19 cellular contexts compared by ENCODE assay signal in the genomic region with DNA sequence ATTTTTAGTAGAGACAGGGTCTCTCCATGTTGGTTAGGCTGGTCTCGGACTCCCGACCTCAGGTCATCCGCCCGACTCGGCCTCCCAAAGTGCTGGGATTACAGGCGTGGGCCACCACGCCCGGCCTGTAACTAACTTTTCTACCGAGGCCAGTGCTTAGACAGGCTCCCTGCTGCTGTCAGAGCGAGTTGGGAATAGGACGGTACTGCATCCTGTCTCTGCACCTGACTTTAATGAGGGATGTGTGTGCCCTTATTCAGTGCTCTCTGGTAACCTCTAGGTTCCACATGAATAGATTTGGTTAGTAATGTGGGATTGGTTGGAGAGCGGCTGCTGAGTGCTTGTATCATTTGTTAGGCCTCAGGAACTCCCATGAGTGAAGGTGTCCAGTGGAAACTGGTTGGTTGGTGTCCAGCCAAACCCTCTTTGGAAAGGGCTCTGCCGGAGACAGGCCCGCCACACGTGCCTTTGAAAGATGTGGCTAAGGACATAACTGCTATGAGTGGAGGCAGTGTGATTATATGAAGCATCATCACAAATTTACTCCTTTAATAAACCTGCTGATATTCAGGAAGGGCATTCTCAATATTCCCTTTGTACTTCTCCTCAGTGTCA. TPM values are rescaled to one million over a fixed set of nuclear protein-coding genes. Genes with fewer than 3 reads are reported as not detected.
A peak's percentile ranks its signal among the peaks of the same experiment; 100 is the strongest.
DNase-seq lines count a peak whose midpoint lies in the region; ATAC-seq, FAIRE-seq and TF ChIP-seq lines count a peak whose summit lies in the region.
"Had no signal": no experiment of that assay in that cellular context is flagged by ENCODE, and none has a peak within 500 bp of the region (broad histone marks: within the 10 kb centered on the region; RNA-seq: fewer than 3 reads in every experiment).

No MANE protein-coding gene starts in this region.

- no peak overlapping the region for H3K4me3 ChIP-seq in OCI-LY1 (ENCODE audit: low read depth, low read length, poor library complexity, severe bottlenecking)
- H3K4me3 ChIP-seq in K562 = no peak overlapping the region
- no peak overlapping the region for H3K4me3 ChIP-seq in gastrocnemius medialis
- H3K4me3 ChIP-seq: GM12878, MG63 had no signal

- H3K36me3 ChIP-seq in OCI-LY1 (ENCODE audit: insufficient read depth, low read length) = no peaks in the 10 kb centered on the region
- H3K36me3 ChIP-seq in K562 (ENCODE audit: control insufficient read depth, insufficient read depth, low read length) = no peaks in the 10 kb centered on the region
- H3K36me3 ChIP-seq in gastrocnemius medialis = peaks cover 0 to 40% of the 10 kb centered on the region in 2 donors
- H3K36me3 ChIP-seq: BE2C, MG63 had no signal

- H3K9me2 ChIP-seq in OCI-LY1 (ENCODE audit: low read depth, low read length) = no peaks in the 10 kb centered on the region

- H3K27me3 ChIP-seq in OCI-LY1 (ENCODE audit: insufficient read depth, low read length) (no peaks in the 10 kb centered on the region), K562 (ENCODE audit: control insufficient read depth in 2 of 2, insufficient read depth in 2 of 2, low read length in 2 of 2) (no peaks in the 10 kb centered on the region), gastrocnemius medialis (no peaks in the 10 kb centered on the region)
- H3K27me3 ChIP-seq: BE2C, MG63 had no signal

- H3K4me2 ChIP-seq in OCI-LY1 (ENCODE audit: low read length) = no peak overlapping the region
- no peak overlapping the region for H3K4me2 ChIP-seq in K562 (ENCODE audit: insufficient read depth, low read length)

- BruUV-seq in K562 (replicated peaks; lab: Mats Ljungman, UMichigan) = no TSS peak

- no peak for TF ChIP-seq EP300 in K562 (IDR thresholded peaks at IDR 0.05; ENCODE audit: low read length)

- 77% methylated on average over 15 of the region's 15 CpGs for WGBS in K562 (ENCODE audit: insufficient coverage, low coverage, missing lambda C conversion rate)

- intact Hi-C loops in K562 (cut with micrococcal nuclease) (no loop called here), left ventricle myocardium superior (cut with micrococcal nuclease) (loop anchor here (10.0 kb wide), 1 partner anchor 62 kb away; a partner anchor contains a TSS), gastrocnemius medialis (cut with DNase I; ENCODE audit: low total_unique reads) (no loop called here)

- in situ Hi-C loops in K562 (cut with MboI) = no loop called here
- in situ Hi-C loops in gastrocnemius medialis (cut with MboI; ENCODE audit: low sequenced_read_pairs in 4 of 4) = no loop called here

- POLR2A ChIA-PET in K562 (lab: Yijun Ruan, JAX) = interaction anchor here (1.2 to 1.7 kb wide), 2 partner anchors 34 to 476 kb away, joined by 3 to 4 read pairs; no protein-coding TSS in a partner anchor

- no peak overlapping the region for H2AFZ ChIP-seq in OCI-LY1 (ENCODE audit: low read length)
- H2AFZ ChIP-seq in K562 (ENCODE audit: low read depth, low read length) = no peak overlapping the region; the same call in 1 of the 2 replicates

- no peaks in the 10 kb centered on the region for H3K79me2 ChIP-seq in OCI-LY1 (ENCODE audit: insufficient read depth, low read length)
- no peaks in the 10 kb centered on the region for H3K79me2 ChIP-seq in K562 (ENCODE audit: control insufficient read depth, insufficient read depth, low read length)

- no peak overlapping the region for H3K9ac ChIP-seq in OCI-LY1 (ENCODE audit: low read length)
- no peak overlapping the region for H3K9ac ChIP-seq in K562 (ENCODE audit: insufficient read depth in 1 of 2, low read depth in 2 of 2, low read length in 2 of 2)

- CTCF ChIA-PET in K562 (lab: Yijun Ruan, JAX; ENCODE audit: low intra/inter-chr PET ratio) = no interaction called here

- no peaks in the 10 kb centered on the region for H3F3A ChIP-seq in OCI-LY1 (ENCODE audit: insufficient read depth, low read length)

- FAIRE-seq in K562 (lab: Jason Lieb, UNC) = no peak
- FAIRE-seq: GM12878, H1 had no signal

- H3K9me1 ChIP-seq in K562 (ENCODE audit: control insufficient read depth, insufficient read depth, low read length) = no peaks in the 10 kb centered on the region

- DNase-seq in K562 (ENCODE audit: extremely low read depth in 1 of 4, low spot score in 3 of 4) (no peak), left ventricle myocardium superior (peak; percentile 42), gastrocnemius medialis (no peak), GM19240 (ENCODE audit: insufficient read length, low spot score) (no peak), NCI-H524 treated with DMSO at 0.1 percent for 48 hours (lab: John Stamatoyannopoulos, UW) (no peak)
- DNase-seq: BE2C, DMS79, MG63, NCI-H1417, NCI-H1694 treated with DMSO at 0.1 percent for 48 hours, NCI-H2081 treated with DMSO at 0.1 percent for 48 hours, NCI-H2171 treated with DMSO at 0.1 percent for 48 hours, NCI-H526, SHP77 had no signal

- H3K9me3 ChIP-seq in OCI-LY1 (ENCODE audit: low read length) (no peaks in the 10 kb centered on the region), K562 (replicated peaks; ENCODE audit: control insufficient read depth, insufficient read depth, low read depth, low read length) (no peaks in the 10 kb centered on the region), gastrocnemius medialis (no peaks in the 10 kb centered on the region)
- H3K9me3 ChIP-seq: BE2C, MG63 had no signal

- H3K4me1 ChIP-seq in OCI-LY1 (ENCODE audit: insufficient read depth, low read length, severe bottlenecking) = peaks cover 49% of the 10 kb centered on the region
- peaks cover 2 to 15% of the 10 kb centered on the region in 2 experiments; a peak in 3 of 5 replicates for H3K4me1 ChIP-seq in K562 (replicated peaks in 1 of 2; ENCODE audit: control insufficient read depth in 2 of 2, insufficient read depth in 2 of 2, low read length in 2 of 2)
- peaks cover 18 to 25% of the 10 kb centered on the region in 2 donors for H3K4me1 ChIP-seq in gastrocnemius medialis
- H3K4me1 ChIP-seq: BE2C had no signal

- H4K20me1 ChIP-seq in OCI-LY1 (ENCODE audit: insufficient read depth, low read length) (no peaks in the 10 kb centered on the region), K562 (replicated peaks; ENCODE audit: control insufficient read depth, insufficient read depth, low read length) (no peaks in the 10 kb centered on the region)

- no peak for TF ChIP-seq POLR2A in K562 (conservative IDR thresholded peaks at IDR 0.05)
- no peak for TF ChIP-seq POLR2A in gastrocnemius medialis (IDR thresholded peaks at IDR 0.05)

- no peak for TF ChIP-seq CTCF in OCI-LY1 (IDR thresholded peaks at IDR 0.05; ENCODE audit: low read length)
- no peak for TF ChIP-seq CTCF in K562 (IDR thresholded peaks at IDR 0.05 in 2 of 3, conservative IDR thresholded peaks at IDR 0.05 in 1 of 3; ENCODE audit: insufficient read depth in 2 of 3, low read depth in 1 of 3, low read length in 3 of 3)
- TF ChIP-seq CTCF in gastrocnemius medialis (IDR thresholded peaks at IDR 0.05 in 4 of 5, conservative IDR thresholded peaks at IDR 0.05 in 1 of 5) = no peak

- H3K27ac ChIP-seq in OCI-LY1 (ENCODE audit: low read depth, low read length, poor library complexity, severe bottlenecking) = peak overlapping the region; percentile 66
- no peak overlapping the region for H3K27ac ChIP-seq in K562 (ENCODE audit: extremely low read depth, low read depth, low read length)
- H3K27ac ChIP-seq in gastrocnemius medialis = peak overlapping the region in 3 of 4 donors; percentile 40 to 90 (median 64)

- peak; percentile 20; the same call in 1 of the 3 replicates for ATAC-seq in K562
- peak; percentile 43 for ATAC-seq in left ventricle myocardium superior
- ATAC-seq in gastrocnemius medialis = no peak
- no peak for ATAC-seq in HG02588 (IDR thresholded peaks at IDR 0.05; ENCODE audit: unreplicated experiment)
- ATAC-seq: GM12878, HCT116 had no signal

- no peak for TF ChIP-seq RAD21 in K562 (CRISPR knock-in tag; conservative IDR thresholded peaks at IDR 0.05 in 1 of 2, IDR thresholded peaks at IDR 0.05 in 1 of 2)

TF ChIP-seq in K562, 482 proteins besides CTCF, POLR2A, EP300 and RAD21:
- TF ChIP-seq TAL1 (IDR thresholded peaks at IDR 0.05) (no peak), FOXP1 (CRISPR knock-in tag; IDR thresholded peaks at IDR 0.05) (no peak)

RNA-seq across cellular contexts. Expression of a gene that starts 36.6 kb away (rescaled TPM):
- total RNA-seq in K562 (2011; cell fraction: chromatin; rRNA removed; ENCODE audit: low replicate concordance) = 0.44 and 1.2 TPM in 2 replicates
- 0.17 and 0.26 TPM in 2 replicates for total RNA-seq in K562 (2011; cell fraction: nucleolus; rRNA removed)
- total RNA-seq in K562 (2011; cell fraction: nucleoplasm; rRNA removed) = 0.15 and 0.29 TPM in 2 replicates
- 0.41 and 0.59 TPM in 2 replicates for total RNA-seq in K562 (2014; rRNA removed)
- 0.22 and 0.29 TPM in 2 replicates for total RNA-seq in K562 (2014; rRNA removed; fragmentation: Illumina TruSeq; extraction: Trizol)
- total RNA-seq in K562 (2015; rRNA removed; fragmentation: Illumina TruSeq; extraction: Trizol) = 0.47 and 0.64 TPM in 2 replicates
- 0.29 and 0.35 TPM in 2 replicates for total RNA-seq in K562 (2021)
- polyA plus RNA-seq in K562 (2011; rRNA removed) = 0.06 and 0.16 TPM in 2 replicates
- polyA plus RNA-seq in K562 (2011; cell fraction: cytosol; rRNA removed) = 0.06 and 0.15 TPM in 2 replicates
- polyA plus RNA-seq in K562 (2011; cell fraction: nucleus; rRNA removed) = 0.26 and 0.32 TPM in 2 replicates
- 0.44 and 1.8 TPM in 2 replicates for polyA plus RNA-seq in K562 (2012)
- polyA plus RNA-seq in K562 (2014; fragmentation: Illumina TruSeq; extraction: Trizol) = 0.25 and 0.71 TPM in 2 replicates
- under 1 TPM; 0.01 to 0.03 TPM for polyA plus RNA-seq in K562 (2014; fragmentation: Nextera tagmentation; extraction: Ambion mirVana)
- polyA plus RNA-seq in K562 (2014; rRNA removed) = 0.32 and 0.62 TPM in 2 replicates
- polyA minus RNA-seq in K562 (2011; rRNA and poly(A)+ RNA removed) = 0.25 and 0.30 TPM in 2 replicates
- 0.18 and 0.19 TPM in 2 replicates for polyA minus RNA-seq in K562 (2011; cell fraction: cytosol; rRNA and poly(A)+ RNA removed)
- polyA minus RNA-seq in K562 (2011; cell fraction: nucleus; rRNA and poly(A)+ RNA removed) = 0.13 and 0.33 TPM in 2 replicates
- total RNA-seq in left ventricle myocardium superior = 724 TPM
- total RNA-seq in gastrocnemius medialis = 100 to 1,000 TPM; 245 to 307 (median 273) TPM

Comparison
In these comparisons a context has a peak if more than half of its experiments do, and no peak if none do; other contexts are left out.
1. ATAC-seq: peak in K562 (single experiment) and left ventricle myocardium superior (single experiment); none in gastrocnemius medialis (0 of 2) and HG02588 (single experiment).
2. RNA of a gene that starts 36.6 kb away (total RNA-seq): 724 TPM in left ventricle myocardium superior (single experiment) and 245 to 307 TPM in gastrocnemius medialis; 0.15 to 1.2 TPM in K562; every median in the first group is over 100 times any median in the second.